Comparison of ENCODE assay signal across 22 cellular contexts in the genomic region with DNA sequence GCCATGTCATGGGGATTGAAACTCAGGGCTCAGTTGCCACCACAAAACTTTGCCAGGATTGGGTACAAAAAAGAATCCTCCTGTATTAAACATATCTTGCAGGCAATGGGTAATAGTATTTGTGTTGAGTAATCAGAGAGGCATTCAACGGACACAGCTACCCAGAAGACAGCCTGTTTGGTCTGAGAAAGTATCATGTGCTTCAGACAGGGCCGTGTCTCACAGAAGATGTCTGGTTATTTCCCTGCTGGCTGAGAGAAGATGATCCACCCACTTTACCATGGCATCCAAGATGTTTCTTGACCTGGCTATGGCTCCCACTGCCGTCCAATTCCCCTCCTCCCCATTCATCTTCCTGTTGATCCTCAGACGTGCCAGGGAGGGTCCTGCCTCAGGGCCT.
"Had no signal": no experiment of that assay in that cellular context is flagged by ENCODE, and none has a peak within 500 bp of the region (broad histone marks: within the 10 kb centered on the region; RNA-seq: fewer than 3 reads in every experiment).

No MANE protein-coding gene starts in this region.

- H3K4me1 ChIP-seq: gastroesophageal sphincter, parathyroid adenoma, psoas muscle, right lobe of liver, transverse colon had no signal

- DNase-seq: cortex of kidney; dorsolateral prefrontal cortex; effector CD8-positive, alpha-beta T cell; glutamatergic neuron; islet precursor cell; mammary epithelial cell; naive thymus-derived CD4-positive, alpha-beta T cell; nephron progenitor cell; psoas muscle; retina; right lobe of liver; spleen; stimulated activated CD4-positive, alpha-beta T cell treated with anti-CD3 and anti-CD28 coated beads, Interleukin-15, amount 100 ng/mL, for 24 hours; stimulated activated CD4-positive, alpha-beta T cell treated with anti-CD3 and anti-CD28 coated beads, Interleukin-2, amount 100 ng/mL, for 24 hours; stimulated activated CD4-positive, alpha-beta T cell treated with anti-CD3 and anti-CD28 coated beads, Interleukin-4, amount 100 ng/mL, for 4 hours; stimulated activated naive B cell treated with anti-CD40 and anti-IgM and Interleukin-4, amounts not matched to agents 10 μg/mL and 1 μg/mL and 100 μg/mL, for 72 hours; stimulated activated naive CD8-positive, alpha-beta T cell treated with anti-CD3 and anti-CD28 coated beads, Interleukin-15, amount 100 ng/mL, for 72 hours; substantia nigra; transverse colon had no signal

- H3K36me3 ChIP-seq: gastroesophageal sphincter, right lobe of liver, spleen, thoracic aorta, transverse colon had no signal

- H3K27ac Mint-ChIP-seq: naive thymus-derived CD4-positive, alpha-beta T cell; nephron progenitor cell; stimulated activated naive B cell treated with anti-CD40 and anti-IgM and Interleukin-4, amounts not matched to agents 10 μg/mL and 1 μg/mL and 100 μg/mL, for 72 hours; stimulated activated naive CD8-positive, alpha-beta T cell treated with anti-CD3 and anti-CD28 coated beads, Interleukin-15, amount 100 ng/mL, for 72 hours had no signal

- H3K4me1 Mint-ChIP-seq: naive thymus-derived CD4-positive, alpha-beta T cell; stimulated activated naive B cell treated with anti-CD40 and anti-IgM and Interleukin-4, amounts not matched to agents 10 μg/mL and 1 μg/mL and 100 μg/mL, for 72 hours; stimulated activated naive CD8-positive, alpha-beta T cell treated with anti-CD3 and anti-CD28 coated beads, Interleukin-15, amount 100 ng/mL, for 72 hours had no signal

- H3K27ac ChIP-seq: dorsolateral prefrontal cortex, gastroesophageal sphincter, parathyroid adenoma, psoas muscle, right lobe of liver, spleen, thoracic aorta, transverse colon had no signal

- H3K9me3 ChIP-seq: psoas muscle, right lobe of liver, thoracic aorta, transverse colon had no signal

- H3K4me3 ChIP-seq: dorsolateral prefrontal cortex, gastroesophageal sphincter, psoas muscle, right lobe of liver, spleen, thoracic aorta, transverse colon had no signal

- H3K9ac ChIP-seq: parathyroid adenoma had no signal

- H3K36me3 Mint-ChIP-seq: stimulated activated naive B cell treated with anti-CD40 and anti-IgM and Interleukin-4, amounts not matched to agents 10 μg/mL and 1 μg/mL and 100 μg/mL, for 72 hours had no signal

- H2AFZ ChIP-seq: parathyroid adenoma had no signal

- H3K27me3 ChIP-seq: right lobe of liver, transverse colon had no signal

- H3K79me2 ChIP-seq: parathyroid adenoma had no signal

- H3K4me3 Mint-ChIP-seq: naive thymus-derived CD4-positive, alpha-beta T cell; nephron progenitor cell; stimulated activated naive B cell treated with anti-CD40 and anti-IgM and Interleukin-4, amounts not matched to agents 10 μg/mL and 1 μg/mL and 100 μg/mL, for 72 hours; stimulated activated naive CD8-positive, alpha-beta T cell treated with anti-CD3 and anti-CD28 coated beads, Interleukin-15, amount 100 ng/mL, for 72 hours had no signal
